Comparison of ENCODE assay signal across 11 cellular contexts in genomic region chr1:213984387-213985180, GRCh38. TPM values are rescaled to one million over a fixed set of nuclear protein-coding genes. Genes with fewer than 3 reads are reported as not detected.
A peak's percentile ranks its signal among the peaks of the same experiment; 100 is the strongest.
DNase-seq lines count a peak whose midpoint lies in the region; ATAC-seq and TF ChIP-seq lines count a peak whose summit lies in the region.
"Had no signal": no experiment of that assay in that cellular context is flagged by ENCODE, and none has a peak within 500 bp of the region (broad histone marks: within the 10 kb centered on the region; RNA-seq: fewer than 3 reads in every experiment).

No MANE protein-coding gene starts in this region.

- no peaks in the 10 kb centered on the region for H3K36me3 ChIP-seq in ES-I3 (ENCODE audit: insufficient read depth, low read length)
- no peaks in the 10 kb centered on the region for H3K36me3 ChIP-seq in neural progenitor cell
- H3K36me3 ChIP-seq: WERI-Rb-1 had no signal

- H3K9ac ChIP-seq in ES-I3 (ENCODE audit: low read depth, low read length) (peak overlapping the region; percentile 62; the same call in 1 of the 2 replicates), neural progenitor cell (no peak overlapping the region)

- H3K4me1 Mint-ChIP-seq in WTC11: peaks cover 57% of the 10 kb centered on the region
- H3K4me1 Mint-ChIP-seq in neural progenitor cell: peaks cover 56% of the 10 kb centered on the region

- POLR2A ChIA-PET in WTC11 (lab: Charles Lee): interaction anchor here (0.6 kb wide), 2 partner anchors 43 to 112 kb away, joined by 3 to 4 read pairs; no protein-coding TSS in a partner anchor

- H3K4me3 Mint-ChIP-seq in WTC11: peak overlapping the region; percentile 80
- H3K4me3 Mint-ChIP-seq in neural progenitor cell: peak overlapping the region; percentile 97
- H3K4me3 Mint-ChIP-seq: activated T-helper 17 cell treated with anti-CD3 and anti-CD28 coated beads, Interleukin-2, amount 50 U/mL, for 72 hours had no signal

- H4K20me1 ChIP-seq in neural progenitor cell (ENCODE audit: low read depth): peaks cover 34% of the 10 kb centered on the region

- no peak overlapping the region for H3K27ac Mint-ChIP-seq in WTC11
- H3K27ac Mint-ChIP-seq in neural progenitor cell: no peak overlapping the region
- H3K27ac Mint-ChIP-seq: activated T-helper 17 cell treated with anti-CD3 and anti-CD28 coated beads, Interleukin-2, amount 50 U/mL, for 72 hours had no signal

- H3K4me1 ChIP-seq in ES-I3 (ENCODE audit: insufficient read depth, low read length) (peaks cover 14% of the 10 kb centered on the region), neural progenitor cell (peaks cover 71% of the 10 kb centered on the region)

- H3F3A ChIP-seq in neural progenitor cell (ENCODE audit: low read depth): peaks cover 78% of the 10 kb centered on the region

- peak overlapping the region; percentile 97 for H3K4me2 ChIP-seq in neural progenitor cell

- H2AFZ ChIP-seq in neural progenitor cell (replicated peaks): no peak overlapping the region

- TF ChIP-seq CTCF in WTC11 (IDR thresholded peaks at IDR 0.05) (no peak), neural progenitor cell (IDR thresholded peaks at IDR 0.05) (no peak)

- H3K27me3 Mint-ChIP-seq in WTC11 (ENCODE audit: low read depth) (peaks cover 88% of the 10 kb centered on the region), neural progenitor cell (ENCODE audit: insufficient read depth, low read depth) (peaks cover 75% of the 10 kb centered on the region)

- ATAC-seq in WTC11: peak; percentile 2; the same call in 1 of the 2 replicates
- no peak for ATAC-seq in HG03175 (IDR thresholded peaks at IDR 0.05; ENCODE audit: unreplicated experiment)
- ATAC-seq in HG02870 (IDR thresholded peaks at IDR 0.05; ENCODE audit: unreplicated experiment): no peak
- no peak for ATAC-seq in HG03135 (IDR thresholded peaks at IDR 0.05; ENCODE audit: unreplicated experiment)
- ATAC-seq: activated T-helper 17 cell treated with anti-CD3 and anti-CD28 coated beads, Interleukin-2, amount 50 U/mL, for 72 hours had no signal

- H3K79me2 ChIP-seq in neural progenitor cell (ENCODE audit: low read depth): no peaks in the 10 kb centered on the region

- no peaks in the 10 kb centered on the region; the same call in 1 of the 2 replicates for H3K9me3 ChIP-seq in ES-I3 (ENCODE audit: control insufficient read depth, insufficient read depth, low read length)
- no peaks in the 10 kb centered on the region for H3K9me3 ChIP-seq in neural progenitor cell (ENCODE audit: low read depth)

- no peak overlapping the region for H3K27ac ChIP-seq in neural progenitor cell
- H3K27ac ChIP-seq: WERI-Rb-1 had no signal

- no peaks in the 10 kb centered on the region for H3K36me3 Mint-ChIP-seq in WTC11
- H3K36me3 Mint-ChIP-seq in neural progenitor cell: no peaks in the 10 kb centered on the region

- DNase-seq in NCI-H146 treated with DMSO at 0.1 percent for 48 hours (lab: John Stamatoyannopoulos, UW; ENCODE audit: unreplicated experiment) (peak; percentile 56), WTC11 (ENCODE audit: low spot score) (peak; percentile 55), neural progenitor cell (ENCODE audit: low spot score) (peak; percentile 80)
- no peak for DNase-seq in activated CD4-positive, alpha-beta T cell treated with anti-CD3 and anti-CD28 coated beads, Interleukin-2, amount 50 U/mL, for 1 hour
- DNase-seq: Kasumi-1 had no signal

- CTCF ChIA-PET in WTC11 (lab: Charles Lee): interaction anchor here (2.4 kb wide), 1 partner anchor 138 kb away, joined by 16 read pairs; no protein-coding TSS in a partner anchor

- H3K9me3 Mint-ChIP-seq in WTC11 (no peaks in the 10 kb centered on the region), neural progenitor cell (no peaks in the 10 kb centered on the region)
- H3K9me3 Mint-ChIP-seq: activated T-helper 17 cell treated with anti-CD3 and anti-CD28 coated beads, Interleukin-2, amount 50 U/mL, for 72 hours had no signal

- H3K27me3 ChIP-seq in neural progenitor cell: peaks cover 94% of the 10 kb centered on the region

- peak overlapping the region; percentile 77 for H3K4me3 ChIP-seq in neural progenitor cell

TF ChIP-seq in WTC11, 78 proteins besides CTCF, POLR2A, EP300 and RAD21 (continues in another document):
- TF ChIP-seq ZNF423 (CRISPR knock-in tag; IDR thresholded peaks at IDR 0.05): 0 out of 2 replicates have a peak, but pooled peaks have one; percentile 28
- no peak for TF ChIP-seq ZSCAN18 (CRISPR knock-in tag; IDR thresholded peaks at IDR 0.05)
- no peak for TF ChIP-seq FOXK1 (CRISPR knock-in tag; IDR thresholded peaks at IDR 0.05)
- no peak for TF ChIP-seq EMX1 (CRISPR knock-in tag; IDR thresholded peaks at IDR 0.05)
- TF ChIP-seq CDX4 (CRISPR knock-in tag; IDR thresholded peaks at IDR 0.05; ENCODE audit: borderline replicate concordance): no peak
- no peak for TF ChIP-seq GRHL2 (CRISPR knock-in tag; IDR thresholded peaks at IDR 0.05; ENCODE audit: insufficient replicate concordance, severe bottlenecking)
- no peak for TF ChIP-seq ETV6 (CRISPR knock-in tag; IDR thresholded peaks at IDR 0.05)
- TF ChIP-seq USF2 (CRISPR knock-in tag; IDR thresholded peaks at IDR 0.05): no peak
- no peak for TF ChIP-seq E2F5 (CRISPR knock-in tag; IDR thresholded peaks at IDR 0.05)
- TF ChIP-seq SMAD4 (CRISPR knock-in tag; IDR thresholded peaks at IDR 0.05): no peak
- TF ChIP-seq FOXP4 (CRISPR knock-in tag; IDR thresholded peaks at IDR 0.05): no peak
- 0 out of 2 replicates have a peak, but pooled peaks have one; percentile 28 for TF ChIP-seq CREM (CRISPR knock-in tag; IDR thresholded peaks at IDR 0.05)
- TF ChIP-seq PRRX2 (CRISPR knock-in tag; IDR thresholded peaks at IDR 0.05): no peak
- no peak for TF ChIP-seq CBFB (CRISPR knock-in tag; IDR thresholded peaks at IDR 0.05; ENCODE audit: low read depth)
- no peak for TF ChIP-seq MYBL2 (CRISPR knock-in tag; IDR thresholded peaks at IDR 0.05)
- TF ChIP-seq ZNF671 (CRISPR knock-in tag; IDR thresholded peaks at IDR 0.05): no peak

RNA-seq across cellular contexts. Expression of gene PROX1, which starts 3.2 kb away (rescaled TPM):
- 3.0 to 3.8 TPM (median 3.3 TPM) in 3 replicates for total RNA-seq in WTC11 (2021)
- 1.3 and 5.0 TPM in 2 replicates for total RNA-seq in neural progenitor cell (ENCODE audit: low replicate concordance)
